Comparison of ENCODE assay signal across 15 cellular contexts in genomic region chr11:111557425-111558111, GRCh38. TPM values are rescaled to one million over a fixed set of nuclear protein-coding genes. Genes with fewer than 3 reads are reported as not detected.
DNase-seq lines count a peak whose midpoint lies in the region; ATAC-seq, FAIRE-seq and TF ChIP-seq lines count a peak whose summit lies in the region.
"Had no signal": no experiment of that assay in that cellular context is flagged by ENCODE, and none has a peak within 500 bp of the region (broad histone marks: within the 10 kb centered on the region; RNA-seq: fewer than 3 reads in every experiment).

No MANE protein-coding gene starts in this region.

- intact Hi-C loops in tibial artery (cut with DNase I; ENCODE audit: low total_unique reads), result no loop called here
- intact Hi-C loops in psoas muscle (cut with DNase I), result loop anchor here in 1 of 2 donors (1.0 kb wide), 1 partner anchor 44 kb away; no protein-coding TSS in a partner anchor

- H3K27me3 Mint-ChIP-seq in HFFc6 (ENCODE audit: insufficient read depth) (peaks cover 4% of the 10 kb centered on the region), astrocyte (ENCODE audit: low read depth, unreplicated experiment) (no peaks in the 10 kb centered on the region)

- H4K20me1 ChIP-seq in astrocyte (ENCODE audit: insufficient read depth, low read length), result no peaks in the 10 kb centered on the region

- no peak overlapping the region for H2AK5ac ChIP-seq in neuronal stem cell (ENCODE audit: low read depth, low read length)

- peak overlapping the region; percentile 98 for H3K27ac ChIP-seq in astrocyte (ENCODE audit: low read depth, low read length)
- H3K27ac ChIP-seq in tibial artery, result peak overlapping the region; percentile 2 to 52
- H3K27ac ChIP-seq in neuronal stem cell (replicated peaks; ENCODE audit: low read length), result no peak overlapping the region
- H3K27ac ChIP-seq in psoas muscle, result no peak overlapping the region
- H3K27ac ChIP-seq: adrenal gland, heart right ventricle, SJCRH30 had no signal

- TF ChIP-seq CTCF in HFFc6 (IDR thresholded peaks at IDR 0.05) (no peak; the same call in 1 of the 2 replicates), astrocyte (IDR thresholded peaks at IDR 0.05; ENCODE audit: insufficient read depth, low read depth, low read length) (no peak), tibial artery (IDR thresholded peaks at IDR 0.05) (no peak), psoas muscle (IDR thresholded peaks at IDR 0.05) (no peak)

- no CpG with 5 or more reads among the region's 5 CpGs for WGBS in neuronal stem cell (ENCODE audit: extremely low coverage in 2 of 2, insufficient read length in 2 of 2, insufficient replicate concordance in 1 of 2), 2 donors
- WGBS in psoas muscle, 3 donors, result 73 to 87% (median 81%) methylated on average over 5 of the region's 5 CpGs

- H3K27ac Mint-ChIP-seq in HFFc6 (peak overlapping the region; percentile 98), astrocyte (ENCODE audit: unreplicated experiment) (peak overlapping the region; percentile 83)

- H4K91ac ChIP-seq in neuronal stem cell (ENCODE audit: low read depth, low read length, poor library complexity), result no peak overlapping the region

- H2BK15ac ChIP-seq in neuronal stem cell (ENCODE audit: low read length), result no peak overlapping the region

- no peak overlapping the region for H2BK5ac ChIP-seq in neuronal stem cell (ENCODE audit: low read length)

- H3K14ac ChIP-seq in neuronal stem cell (ENCODE audit: low read length), result no peak overlapping the region

- peaks cover 59% of the 10 kb centered on the region for H3K4me1 ChIP-seq in astrocyte (ENCODE audit: insufficient read depth, low read length)
- peaks cover 0 to 21% (median 0%) of the 10 kb centered on the region in 4 donors for H3K4me1 ChIP-seq in tibial artery
- peaks cover 0 to 3% of the 10 kb centered on the region in 2 donors for H3K4me1 ChIP-seq in neuronal stem cell (ENCODE audit: control insufficient read depth in 2 of 2, insufficient read depth in 1 of 2, low read depth in 1 of 2, low read length in 2 of 2)
- H3K4me1 ChIP-seq in psoas muscle, result peaks cover 8% of the 10 kb centered on the region
- H3K4me1 ChIP-seq: adrenal gland, SJCRH30 had no signal

- H3K4me1 Mint-ChIP-seq in HFFc6 (ENCODE audit: low read depth) (peaks cover 87% of the 10 kb centered on the region), astrocyte (ENCODE audit: low read depth, unreplicated experiment) (peaks cover 29% of the 10 kb centered on the region)

- peak overlapping the region; percentile 14 for H3K4me3 ChIP-seq in astrocyte (ENCODE audit: insufficient read depth, low read depth, low read length)
- H3K4me3 ChIP-seq in tibial artery, result no peak overlapping the region
- no peak overlapping the region for H3K4me3 ChIP-seq in neuronal stem cell (ENCODE audit: low read length in 2 of 2)
- H3K4me3 ChIP-seq in psoas muscle, result no peak overlapping the region
- H3K4me3 ChIP-seq: adrenal gland, heart right ventricle, SJCRH30 had no signal

- no peak overlapping the region for H4K8ac ChIP-seq in neuronal stem cell (ENCODE audit: low read depth, low read length)

- H3K79me2 ChIP-seq in astrocyte (ENCODE audit: insufficient read depth, low read length), result no peaks in the 10 kb centered on the region

- DNase-seq in HFFc6 (peak; percentile 99), astrocyte (ENCODE audit: low read depth) (peak; percentile 99), iris pigment epithelial cell (ENCODE audit: low read depth) (peak; percentile 99), tibial artery (no peak), neuronal stem cell (ENCODE audit: low spot score) (no peak), psoas muscle (no peak), HUDEP-2 (lab: John Stamatoyannopoulos, UW; ENCODE audit: unreplicated experiment in 76 of 76) (no peak)
- DNase-seq: adrenal gland, DND-41, heart right ventricle, NCI-H2171 treated with DMSO at 0.1 percent for 48 hours, nephron progenitor cell, SJCRH30 had no signal

- H3K4me3 Mint-ChIP-seq in HFFc6, result peak overlapping the region; percentile 73
- no peak overlapping the region for H3K4me3 Mint-ChIP-seq in astrocyte (ENCODE audit: unreplicated experiment)
- H3K4me3 Mint-ChIP-seq: nephron progenitor cell had no signal

- H2BK120ac ChIP-seq in neuronal stem cell (ENCODE audit: low read depth, low read length), result no peak overlapping the region

- H3K36me3 ChIP-seq in astrocyte (ENCODE audit: insufficient read depth, low read length) (peaks cover 21% of the 10 kb centered on the region), tibial artery (peaks cover 0 to 26% (median 24%) of the 10 kb centered on the region in 3 donors), neuronal stem cell (replicated peaks in 1 of 2; ENCODE audit: control insufficient read depth in 2 of 2, insufficient read depth in 2 of 2, low read length in 2 of 2) (no peaks in the 10 kb centered on the region), psoas muscle (ENCODE audit: insufficient read depth in 1 of 2, low read depth in 1 of 2) (peaks cover 3 to 7% of the 10 kb centered on the region in 2 donors)
- H3K36me3 ChIP-seq: adrenal gland, SJCRH30 had no signal

- H3K27me3 ChIP-seq in astrocyte (ENCODE audit: insufficient read depth, low read length), result no peaks in the 10 kb centered on the region
- H3K27me3 ChIP-seq in tibial artery, result no peaks in the 10 kb centered on the region
- H3K27me3 ChIP-seq in neuronal stem cell (ENCODE audit: control insufficient read depth in 3 of 3, insufficient read depth in 3 of 3, low read depth in 1 of 3, low read length in 3 of 3), result no peaks in the 10 kb centered on the region
- H3K27me3 ChIP-seq in psoas muscle (ENCODE audit: insufficient read depth in 3 of 3, low read length in 2 of 3), result no peaks in the 10 kb centered on the region
- H3K27me3 ChIP-seq: adrenal gland, heart right ventricle, SJCRH30 had no signal

- H3K23ac ChIP-seq in neuronal stem cell (ENCODE audit: low read depth, low read length, poor library complexity), result no peak overlapping the region

- H2AFZ ChIP-seq in astrocyte (ENCODE audit: low read depth, low read length) (peak overlapping the region; percentile 18), neuronal stem cell (ENCODE audit: low read length) (no peak overlapping the region)

- peak; percentile 100 for FAIRE-seq in astrocyte (lab: Jason Lieb, UNC)

- H3K9me3 Mint-ChIP-seq in HFFc6 (peaks cover 19% of the 10 kb centered on the region), astrocyte (ENCODE audit: unreplicated experiment) (no peaks in the 10 kb centered on the region)

- H3K79me1 ChIP-seq in neuronal stem cell (ENCODE audit: low read depth, low read length), result no peaks in the 10 kb centered on the region

- H3K4me2 ChIP-seq in astrocyte (ENCODE audit: low read length) (peak overlapping the region; percentile 75), neuronal stem cell (ENCODE audit: insufficient read depth, low read length, poor library complexity, severe bottlenecking) (no peak overlapping the region)

- H3K4ac ChIP-seq in neuronal stem cell (ENCODE audit: low read length), result no peak overlapping the region

- ATAC-seq in psoas muscle, result no peak
- ATAC-seq in GM19351 (IDR thresholded peaks at IDR 0.05; ENCODE audit: unreplicated experiment), result no peak
- ATAC-seq: heart right ventricle had no signal

- no peak overlapping the region for H3K18ac ChIP-seq in neuronal stem cell (ENCODE audit: low read length)

- H3K9me3 ChIP-seq in astrocyte (ENCODE audit: insufficient read depth, low read depth, low read length), result peaks cover 3% of the 10 kb centered on the region
- H3K9me3 ChIP-seq in tibial artery, result no peaks in the 10 kb centered on the region
- H3K9me3 ChIP-seq in neuronal stem cell (replicated peaks in 1 of 2; ENCODE audit: control insufficient read depth in 2 of 2, insufficient read depth in 1 of 2, low read depth in 1 of 2, low read length in 2 of 2), result peaks cover 0 to 6% of the 10 kb centered on the region in 2 donors
- H3K9me3 ChIP-seq in psoas muscle, result no peaks in the 10 kb centered on the region
- H3K9me3 ChIP-seq: adrenal gland, SJCRH30 had no signal

- H3K36me3 Mint-ChIP-seq in HFFc6 (ENCODE audit: low read depth), result peaks cover 61% of the 10 kb centered on the region
- H3K36me3 Mint-ChIP-seq in astrocyte (ENCODE audit: low read depth, unreplicated experiment), result peaks cover 17% of the 10 kb centered on the region

- no peak overlapping the region for H2BK12ac ChIP-seq in neuronal stem cell (ENCODE audit: low read length)

- peak overlapping the region; percentile 83 for H3K9ac ChIP-seq in astrocyte (ENCODE audit: low read length)
- no peak overlapping the region for H3K9ac ChIP-seq in neuronal stem cell (ENCODE audit: low read depth, low read length, poor library complexity)

RNA-seq across cellular contexts. Expression of gene LAYN, which starts 17.0 kb away (rescaled TPM):
- 100 to 1,000 TPM in 5 of 6 experiments, 10 to 100 TPM in 1; 79.1 to 148 (median 132) TPM for total RNA-seq in HFFc6 (2021; fragmentation: NEBNext Ultra II Directional; extraction: Animal tissue kit (Norgen Biotek cat#: 25700))
- 47.5 and 54.5 TPM in 2 replicates for total RNA-seq in astrocyte
- polyA plus RNA-seq in neuronal stem cell (2013, experiment 1 of 2), result 1.2 TPM
- 1.3 TPM for polyA plus RNA-seq in neuronal stem cell (2013, experiment 2 of 2)
- 10 to 100 TPM in 1 of 4 donors, 1 to 10 TPM in 3; 3.3 to 12.6 (median 8.1) TPM for total RNA-seq in psoas muscle
- 1 to 10 TPM in 2 of 3 donors, under 1 TPM in 1; 0.60 to 8.4 (median 6.3) TPM for polyA plus RNA-seq in psoas muscle

RNA-seq across cellular contexts. Expression of gene HOATZ, which starts 43.0 kb away (rescaled TPM):
- not detected for total RNA-seq in HFFc6 (2021; fragmentation: NEBNext Ultra II Directional; extraction: Animal tissue kit (Norgen Biotek cat#: 25700))
- total RNA-seq in astrocyte, result 0.43 TPM in 2 replicates
- polyA plus RNA-seq in neuronal stem cell (2013, experiment 1 of 2), result 0.11 TPM
- not detected for polyA plus RNA-seq in neuronal stem cell (2013, experiment 2 of 2)
- total RNA-seq in psoas muscle, result not detected
- not detected for polyA plus RNA-seq in psoas muscle
- total RNA-seq: activated CD8-positive, alpha-beta memory T cell treated with anti-CD3 and anti-CD28 coated beads for 36 hours; adrenal gland; heart right ventricle; SJCRH30 had no signal
- polyA plus RNA-seq: adrenal gland, heart right ventricle had no signal

RNA-seq across cellular contexts. Expression of gene SIK2, which starts 44.7 kb away (rescaled TPM):
- total RNA-seq in HFFc6 (2021; fragmentation: NEBNext Ultra II Directional; extraction: Animal tissue kit (Norgen Biotek cat#: 25700)), result 10 to 100 TPM; 15.4 to 25.5 (median 18.0) TPM
- 14.3 and 15.0 TPM in 2 replicates for total RNA-seq in astrocyte
- 7.0 TPM for polyA plus RNA-seq in neuronal stem cell (2013, experiment 1 of 2)
- polyA plus RNA-seq in neuronal stem cell (2013, experiment 2 of 2), result 7.2 TPM
- total RNA-seq in psoas muscle, result 10 to 100 TPM; 20.5 to 69.6 (median 34.9) TPM
- polyA plus RNA-seq in psoas muscle, result 10 to 100 TPM in 2 of 3 donors, 1 to 10 TPM in 1; 9.0 to 30.4 (median 26.6) TPM

RNA-seq across cellular contexts. Expression of gene BTG4, which starts 45.4 kb away (rescaled TPM):
- total RNA-seq in HFFc6 (2021; fragmentation: NEBNext Ultra II Directional; extraction: Animal tissue kit (Norgen Biotek cat#: 25700)), result not detected
- total RNA-seq in astrocyte (0.50 and 0.55 TPM in 2 replicates), psoas muscle (not detected)
- 0.07 TPM for polyA plus RNA-seq in neuronal stem cell (2013, experiment 1 of 2)
- polyA plus RNA-seq in neuronal stem cell (2013, experiment 2 of 2), result 0.04 TPM
- not detected for polyA plus RNA-seq in psoas muscle
- total RNA-seq: activated CD8-positive, alpha-beta memory T cell treated with anti-CD3 and anti-CD28 coated beads for 36 hours; adrenal gland; heart right ventricle; SJCRH30 had no signal
- polyA plus RNA-seq: adrenal gland, heart right ventricle had no signal

Comparison
In these comparisons a context has a peak if more than half of its experiments do, and no peak if none do; other contexts are left out.
1. DNase-seq: peak in HFFc6 (single experiment), astrocyte (single experiment) and iris pigment epithelial cell (single experiment); none in tibial artery (0 of 2), neuronal stem cell (single experiment), psoas muscle (0 of 2) and HUDEP-2 (0 of 76).
2. H3K27ac ChIP-seq: peak in astrocyte (single experiment) and tibial artery (2 of 2); none in neuronal stem cell (single experiment) and psoas muscle (single experiment).